Comparison of ENCODE assay signal across 8 cellular contexts in genomic region chr19:31350693-31351211, GRCh38. TPM values are rescaled to one million over a fixed set of nuclear protein-coding genes. Genes with fewer than 3 reads are reported as not detected.
DNase-seq lines count a peak whose midpoint lies in the region; ATAC-seq, FAIRE-seq and TF ChIP-seq lines count a peak whose summit lies in the region.

No MANE protein-coding gene starts in this region.

- H3K4me3 Mint-ChIP-seq in activated T-cell treated with anti-CD3 and anti-CD28 coated beads, Interleukin-2, amount 50 U/mL, for 4 hours, result peak overlapping the region; percentile 91
- peak overlapping the region; percentile 77 to 96 (median 90) for H3K4me3 Mint-ChIP-seq in naive B cell

- H3K27ac Mint-ChIP-seq in naive B cell, result peak overlapping the region in 1 of 6 donors; percentile 76

- H3K9me3 Mint-ChIP-seq in activated T-cell treated with anti-CD3 and anti-CD28 coated beads, Interleukin-2, amount 50 U/mL, for 4 hours, result no peaks in the 10 kb centered on the region
- peaks cover 0 to 3% (median 0%) of the 10 kb centered on the region in 7 donors for H3K9me3 Mint-ChIP-seq in naive B cell

- TF ChIP-seq POLR2A in GM12892 (IDR thresholded peaks at IDR 0.05; ENCODE audit: low read depth, low read length), result no peak

- FAIRE-seq in GM12892 (lab: Jason Lieb, UNC), result no peak

- no peaks in the 10 kb centered on the region for H3K36me3 Mint-ChIP-seq in activated T-cell treated with anti-CD3 and anti-CD28 coated beads, Interleukin-2, amount 50 U/mL, for 4 hours (ENCODE audit: insufficient read depth)
- H3K36me3 Mint-ChIP-seq in naive B cell, result peaks cover 0 to 17% of the 10 kb centered on the region in 2 donors

- H3K4me3 ChIP-seq in AG09309 (ENCODE audit: control insufficient read depth, low read depth, low read length) (peak overlapping the region; percentile 79), HFF-Myc (replicated peaks; ENCODE audit: low read depth, low read length) (peak overlapping the region; percentile 61), fibroblast of villous mesenchyme (ENCODE audit: low read depth, low read length) (peak overlapping the region; percentile 85)

- TF ChIP-seq CTCF in AG09309 (IDR thresholded peaks at IDR 0.05; ENCODE audit: control insufficient read depth, insufficient read depth, low read depth, low read length, missing control alignments) (no peak), HFF-Myc (IDR thresholded peaks at IDR 0.05; ENCODE audit: low read depth, low read length, missing control alignments) (no peak), fibroblast of villous mesenchyme (IDR thresholded peaks at IDR 0.05; ENCODE audit: insufficient read depth, low read depth, low read length) (no peak)

- peaks cover 66% of the 10 kb centered on the region for H3K27me3 Mint-ChIP-seq in activated T-cell treated with anti-CD3 and anti-CD28 coated beads, Interleukin-2, amount 50 U/mL, for 4 hours (ENCODE audit: low read depth)
- H3K27me3 Mint-ChIP-seq in naive B cell, result peaks cover 65 to 75% (median 72%) of the 10 kb centered on the region in 3 donors

- ATAC-seq in activated T-cell treated with anti-CD3 and anti-CD28 coated beads, Interleukin-2, amount 50 U/mL, for 4 hours, result peak; percentile 25 to 36
- peak in 1 of 2 donors; percentile 21 for ATAC-seq in naive B cell (ENCODE audit: low read depth in 2 of 2)
- ATAC-seq in HG02870 (IDR thresholded peaks at IDR 0.05; ENCODE audit: unreplicated experiment), result no peak

- DNase-seq in AG09309 (ENCODE audit: low read depth), result no peak
- DNase-seq in HFF-Myc (ENCODE audit: extremely low read depth, low read depth), result no peak
- no peak for DNase-seq in activated T-cell treated with anti-CD3 and anti-CD28 coated beads, Interleukin-2, amount 50 U/mL, for 4 hours
- DNase-seq in fibroblast of villous mesenchyme (ENCODE audit: low read depth), result peak; percentile 49
- DNase-seq in naive B cell, result no peak
- no peak for DNase-seq in ureter (ENCODE audit: low spot score)
- DNase-seq in GM12892 (ENCODE audit: insufficient read length), result no peak

- H3K4me1 Mint-ChIP-seq in activated T-cell treated with anti-CD3 and anti-CD28 coated beads, Interleukin-2, amount 50 U/mL, for 4 hours (ENCODE audit: low read depth), result peaks cover 48% of the 10 kb centered on the region
- peaks cover 12 to 19% (median 18%) of the 10 kb centered on the region in 3 donors for H3K4me1 Mint-ChIP-seq in naive B cell

RNA-seq across cellular contexts. Expression of gene TSHZ3, which starts 1.5 kb away (rescaled TPM):
- under 1 TPM; 0.25 to 0.95 (median 0.63) TPM for total RNA-seq in activated T-cell treated with anti-CD3 and anti-CD28 coated beads, Interleukin-2, amount 50 U/mL, for 4 hours
- total RNA-seq in fibroblast of villous mesenchyme (10.8 and 13.2 TPM in 2 replicates), ureter (23.6 TPM)
- not detected for polyA plus RNA-seq in naive B cell (ENCODE audit: low read depth in 6 of 6)
- polyA plus RNA-seq in GM12892 (2012; ENCODE audit: missing spikeins), result not detected
